8 cellular contexts compared by ENCODE assay signal in the genomic region with DNA sequence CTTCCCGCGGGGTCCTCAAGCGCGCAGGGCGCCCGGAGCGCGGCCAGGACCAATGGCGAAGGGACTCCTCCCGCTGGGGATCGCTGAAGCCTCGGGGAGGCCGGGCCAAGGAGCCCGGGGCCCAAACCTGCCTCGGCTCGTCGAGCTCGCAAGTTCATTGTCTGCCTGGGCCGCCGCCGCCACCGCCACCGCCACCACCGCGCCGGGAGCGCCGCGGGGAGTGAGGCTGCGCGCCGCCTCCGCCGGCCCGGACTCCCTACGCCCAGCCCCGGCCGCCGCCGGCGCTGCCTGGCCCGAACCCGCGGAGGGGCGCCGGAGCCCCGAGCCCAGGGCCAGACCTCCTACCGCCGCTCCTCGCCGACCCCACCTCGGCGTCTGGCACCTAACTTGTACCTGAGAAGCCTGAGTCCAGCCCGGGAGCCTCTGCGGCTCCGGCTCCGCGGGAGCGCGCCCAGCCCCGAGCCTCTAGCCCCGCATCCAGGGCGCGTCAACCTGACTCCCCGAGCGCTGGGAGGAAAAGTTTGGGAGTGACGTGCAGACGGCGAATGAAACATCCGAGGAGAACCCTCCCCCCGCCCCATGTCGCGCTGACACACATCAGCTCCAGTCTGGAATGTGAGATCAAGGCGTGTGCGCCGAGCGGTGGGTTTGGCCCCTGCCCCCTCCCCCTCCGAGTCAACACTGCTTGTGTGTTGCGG. TPM values are rescaled to one million over a fixed set of nuclear protein-coding genes. Genes with fewer than 3 reads are reported as not detected.
DNase-seq lines count a peak whose midpoint lies in the region; ATAC-seq and TF ChIP-seq lines count a peak whose summit lies in the region.

TSS of gene CHST15 (minus strand) at position 523 of the 698 bp plus-strand sequence. CDS start 47,386 bp downstream, outside the sequence.

- H3K4me3 ChIP-seq in AG04450 (ENCODE audit: low read depth, low read length) (peak within 1 kb of the TSS; percentile 49), PC-3 (ENCODE audit: low read length) (peak within 1 kb of the TSS; percentile 87), suprapubic skin (peak within 1 kb of the TSS; percentile 78)

- H3K79me2 ChIP-seq in PC-3 (ENCODE audit: low read length), result peaks cover 42% of the 10 kb centered on the region

- H3K36me3 Mint-ChIP-seq in activated T-helper 2 cell treated with anti-CD3 and anti-CD28 coated beads, Interferon-gamma antibody, Interleukin-2, Interleukin-4, amounts not matched to agents 10 μg/mL and 5 μg/mL and 100 μg/mL, durations not matched to agents 14 hours and 24 hours and 36 hours (ENCODE audit: low read depth), result no peaks in the 10 kb centered on the region

- DNase-seq in AG04450 (ENCODE audit: low read depth, low spot score) (no peak), PC-3 (peak; percentile 83), ecto neural progenitor cell (ENCODE audit: low spot score) (peak; percentile 80), medulla oblongata (ENCODE audit: extremely low spot score) (peak; percentile 49), suprapubic skin (ENCODE audit: low spot score in 2 of 2) (no peak), NCI-H446 (lab: John Stamatoyannopoulos, UW) (no peak)
- no peak for DNase-seq in activated T-helper 2 cell treated with anti-CD3 and anti-CD28 coated beads, Interferon-gamma antibody, Interleukin-2, Interleukin-4, amounts not matched to agents 10 μg/mL and 5 μg/mL and 100 μg/mL, durations not matched to agents 14 hours and 24 hours and 36 hours (ENCODE audit: low spot score)

- H3K4me1 ChIP-seq in PC-3 (ENCODE audit: insufficient read depth, low read length), result peaks cover 14% of the 10 kb centered on the region
- H3K4me1 ChIP-seq in suprapubic skin, result peaks cover 58% of the 10 kb centered on the region

- H3K4me2 ChIP-seq in PC-3 (ENCODE audit: low read length), result peak within 1 kb of the TSS; percentile 86

- POLR2A ChIA-PET in AG04450 (lab: Yijun Ruan, JAX), result no interaction called here
- POLR2A ChIA-PET in PC-3 (lab: Charles Lee; ENCODE audit: unreplicated experiment), result interaction anchor here (0.6 to 1.0 kb wide), 2 partner anchors 30 to 60 kb away, joined by 4 to 8 read pairs; no protein-coding TSS in a partner anchor

- peaks cover 60% of the 10 kb centered on the region for H3K27me3 Mint-ChIP-seq in activated T-helper 2 cell treated with anti-CD3 and anti-CD28 coated beads, Interferon-gamma antibody, Interleukin-2, Interleukin-4, amounts not matched to agents 10 μg/mL and 5 μg/mL and 100 μg/mL, durations not matched to agents 14 hours and 24 hours and 36 hours (ENCODE audit: low read depth)

- TF ChIP-seq CTCF in AG04450 (IDR thresholded peaks at IDR 0.05; ENCODE audit: low read depth, low read length) (no peak), PC-3 (conservative IDR thresholded peaks at IDR 0.05; ENCODE audit: low read depth, low read length) (no peak), suprapubic skin (IDR thresholded peaks at IDR 0.05) (no peak)

- peak within 1 kb of the TSS; percentile 74 for H2AFZ ChIP-seq in PC-3 (ENCODE audit: low read length)

- H3K36me3 ChIP-seq in PC-3 (ENCODE audit: low read depth, low read length) (no peaks in the 10 kb centered on the region), suprapubic skin (no peaks in the 10 kb centered on the region)

- BruUV-seq in PC-3 (replicated peaks; lab: Mats Ljungman, UMichigan), result no TSS peak

- peak in 1 of 2 donors; percentile 36 for TF ChIP-seq POLR2A in suprapubic skin (IDR thresholded peaks at IDR 0.05)

- H3K9ac ChIP-seq in PC-3 (ENCODE audit: low read length), result peak within 1 kb of the TSS; percentile 78

- 0% methylated on average over 6 of the region's 79 CpGs for WGBS in suprapubic skin

- H3K27ac ChIP-seq in AG04450 (ENCODE audit: low read depth, low read length), result no peak within 1 kb of the TSS
- H3K27ac ChIP-seq in PC-3 (ENCODE audit: low read length), result peak within 1 kb of the TSS; percentile 46
- H3K27ac ChIP-seq in suprapubic skin, result peak within 1 kb of the TSS; percentile 83

- no peaks in the 10 kb centered on the region for H3K4me1 Mint-ChIP-seq in activated T-helper 2 cell treated with anti-CD3 and anti-CD28 coated beads, Interferon-gamma antibody, Interleukin-2, Interleukin-4, amounts not matched to agents 10 μg/mL and 5 μg/mL and 100 μg/mL, durations not matched to agents 14 hours and 24 hours and 36 hours (ENCODE audit: low read depth)

- H3F3A ChIP-seq in PC-3 (ENCODE audit: low read length, unreplicated experiment), result no peaks in the 10 kb centered on the region

- peaks cover 26% of the 10 kb centered on the region for H4K20me1 ChIP-seq in PC-3 (ENCODE audit: low read length)

- H3K27me3 ChIP-seq in AG04450 (ENCODE audit: control insufficient read depth, insufficient read depth, low read length), result peaks cover 68% of the 10 kb centered on the region
- H3K27me3 ChIP-seq in PC-3 (ENCODE audit: low read length), result no peaks in the 10 kb centered on the region
- H3K27me3 ChIP-seq in suprapubic skin, result peaks cover 47% of the 10 kb centered on the region

- H3K9me3 ChIP-seq in AG04450 (ENCODE audit: control insufficient read depth, insufficient read depth, low read length) (peaks cover 2% of the 10 kb centered on the region), PC-3 (ENCODE audit: low read length) (no peaks in the 10 kb centered on the region), suprapubic skin (no peaks in the 10 kb centered on the region)

- H3K9me2 ChIP-seq in PC-3 (replicated peaks; ENCODE audit: low read length), result no peaks in the 10 kb centered on the region

- peak; percentile 18 for ATAC-seq in GM19035 (IDR thresholded peaks at IDR 0.05; ENCODE audit: unreplicated experiment)
- peak; percentile 65 for ATAC-seq in PC-3

- no peak for TF ChIP-seq EP300 in suprapubic skin (IDR thresholded peaks at IDR 0.05)

- H3K4me3 Mint-ChIP-seq in activated T-helper 2 cell treated with anti-CD3 and anti-CD28 coated beads, Interferon-gamma antibody, Interleukin-2, Interleukin-4, amounts not matched to agents 10 μg/mL and 5 μg/mL and 100 μg/mL, durations not matched to agents 14 hours and 24 hours and 36 hours (ENCODE audit: low read depth), result no peak within 1 kb of the TSS

- no peaks in the 10 kb centered on the region for H3K9me3 Mint-ChIP-seq in activated T-helper 2 cell treated with anti-CD3 and anti-CD28 coated beads, Interferon-gamma antibody, Interleukin-2, Interleukin-4, amounts not matched to agents 10 μg/mL and 5 μg/mL and 100 μg/mL, durations not matched to agents 14 hours and 24 hours and 36 hours

- intact Hi-C loops in PC-3 (cut with micrococcal nuclease), result loop anchor here (2.0 to 10.0 kb wide), 5 partner anchors 14 to 292 kb away; no protein-coding TSS in a partner anchor
- intact Hi-C loops in activated T-helper 2 cell treated with anti-CD3 and anti-CD28 coated beads, Interferon-gamma antibody, Interleukin-2, Interleukin-4, amounts not matched to agents 10 μg/mL and 5 μg/mL and 100 μg/mL, durations not matched to agents 14 hours and 24 hours and 36 hours (cut with micrococcal nuclease), result loop anchor here (10.0 kb wide), 1 partner anchor 948 kb away; the partner anchor contains the start of gene HMX2

- no peak within 1 kb of the TSS for H3K27ac Mint-ChIP-seq in activated T-helper 2 cell treated with anti-CD3 and anti-CD28 coated beads, Interferon-gamma antibody, Interleukin-2, Interleukin-4, amounts not matched to agents 10 μg/mL and 5 μg/mL and 100 μg/mL, durations not matched to agents 14 hours and 24 hours and 36 hours

- CTCF ChIA-PET in AG04450 (lab: Charles Lee) (interaction anchor here (1.0 kb wide), 1 partner anchor 296 kb away, joined by 5 read pairs; no protein-coding TSS in a partner anchor), PC-3 (lab: Charles Lee) (interaction anchor here (1.0 kb wide), 1 partner anchor 98 kb away, joined by 9 read pairs; no protein-coding TSS in a partner anchor)

RNA-seq across cellular contexts. Expression of gene CHST15, which starts in this region (rescaled TPM):
- 3.2 and 4.1 TPM in 2 replicates for polyA plus RNA-seq in AG04450 (2011; rRNA removed)
- polyA minus RNA-seq in AG04450 (2011; rRNA and poly(A)+ RNA removed), result 4.2 and 5.1 TPM in 2 replicates
- total RNA-seq in PC-3 (2014; rRNA removed), result 16.4 and 17.1 TPM in 2 replicates
- 10 to 100 TPM; 20.6 to 59.1 (median 22.8) TPM for total RNA-seq in suprapubic skin
- 0.07 TPM in 1 of 2 replicates, not detected in the other for total RNA-seq in activated T-helper 2 cell treated with anti-CD3 and anti-CD28 coated beads, Interferon-gamma antibody, Interleukin-2, Interleukin-4, amounts not matched to agents 10 μg/mL and 5 μg/mL and 100 μg/mL, durations not matched to agents 14 hours and 24 hours and 36 hours

Comparison
In these comparisons a context has a peak if more than half of its experiments do, and no peak if none do; other contexts are left out.
1. RNA of gene CHST15 (total RNA-seq): 20.6 to 59.1 TPM in suprapubic skin and 16.4 to 17.1 TPM in PC-3; 0.07 TPM in activated T-helper 2 cell treated with anti-CD3 and anti-CD28 coated beads, Interferon-gamma antibody, Interleukin-2, Interleukin-4, amounts not matched to agents 10 μg/mL and 5 μg/mL and 100 μg/mL, durations not matched to agents 14 hours and 24 hours and 36 hours; every median in the first group is over 10 times any median in the second.
2. DNase-seq: peak in PC-3 (single experiment), ecto neural progenitor cell (single experiment) and medulla oblongata (single experiment); none in AG04450 (single experiment), suprapubic skin (0 of 2), activated T-helper 2 cell treated with anti-CD3 and anti-CD28 coated beads, Interferon-gamma antibody, Interleukin-2, Interleukin-4, amounts not matched to agents 10 μg/mL and 5 μg/mL and 100 μg/mL, durations not matched to agents 14 hours and 24 hours and 36 hours (single experiment) and NCI-H446 (0 of 2).
3. Peak in every context shown above with its lines, with median percentiles within 50 percentile points of each other: H3K4me3 ChIP-seq.